24 cellular contexts compared by ENCODE assay signal in genomic region chr15:98506711-98507110, GRCh38.
DNase-seq lines count a peak whose midpoint lies in the region; ATAC-seq, FAIRE-seq and TF ChIP-seq lines count a peak whose summit lies in the region.
"Had no signal": no experiment of that assay in that cellular context is flagged by ENCODE, and none has a peak within 500 bp of the region (broad histone marks: within the 10 kb centered on the region; RNA-seq: fewer than 3 reads in every experiment).

No MANE protein-coding gene starts in this region.

- TF ChIP-seq CTCF in H1 (IDR thresholded peaks at IDR 0.05; ENCODE audit: control extremely low read depth in 1 of 3, insufficient read depth in 1 of 3, low read depth in 1 of 3, low read length in 3 of 3) (no peak), tibial artery (IDR thresholded peaks at IDR 0.05) (peak in 1 of 2 experiments; percentile 30)

- H3K56ac ChIP-seq in H1 (replicated peaks; ENCODE audit: insufficient read length, low read depth, low read length): no peak overlapping the region

- H3K27ac ChIP-seq in H1 (ENCODE audit: low read depth, low read length): no peak overlapping the region
- no peak overlapping the region for H3K27ac ChIP-seq in neuronal stem cell (replicated peaks; ENCODE audit: low read length)
- peak overlapping the region; percentile 71 to 78 for H3K27ac ChIP-seq in tibial artery
- H3K27ac ChIP-seq: C4-2B, Peyer's patch had no signal

- H3K79me1 ChIP-seq in H1 (ENCODE audit: low read depth, low read length) (no peaks in the 10 kb centered on the region), neuronal stem cell (ENCODE audit: low read depth, low read length) (no peaks in the 10 kb centered on the region)

- CTCF ChIA-PET in H1 (lab: Charles Lee; ENCODE audit: partially characterized antibody): no interaction called here

- no peaks in the 10 kb centered on the region for H3K4me1 ChIP-seq in H1 (replicated peaks in 1 of 4; ENCODE audit: control insufficient read depth in 3 of 4, insufficient read depth in 4 of 4, low read length in 3 of 4)
- peaks cover 0 to 2% of the 10 kb centered on the region in 2 donors for H3K4me1 ChIP-seq in neuronal stem cell (ENCODE audit: control insufficient read depth in 2 of 2, insufficient read depth in 1 of 2, low read depth in 1 of 2, low read length in 2 of 2)
- peaks cover 0 to 49% (median 35%) of the 10 kb centered on the region in 4 donors for H3K4me1 ChIP-seq in tibial artery
- H3K4me1 ChIP-seq: Peyer's patch had no signal

- H3K36me3 ChIP-seq in H1 (ENCODE audit: control insufficient read depth in 2 of 4, insufficient read depth in 4 of 4, low read length in 3 of 4) (no peaks in the 10 kb centered on the region), neuronal stem cell (replicated peaks in 1 of 2; ENCODE audit: control insufficient read depth in 2 of 2, insufficient read depth in 2 of 2, low read length in 2 of 2) (no peaks in the 10 kb centered on the region), tibial artery (no peaks in the 10 kb centered on the region)
- H3K36me3 ChIP-seq: Peyer's patch had no signal

- no peak for ATAC-seq in HG03196 (IDR thresholded peaks at IDR 0.05; ENCODE audit: unreplicated experiment)
- no peak for ATAC-seq in SK-N-SH treated with all-trans-retinoic acid at 6 μM for 48 hours
- ATAC-seq: HCT116 had no signal

- DNase-seq in ELF-1 (ENCODE audit: low read depth, low spot score) (peak; percentile 31), H1 (ENCODE audit: low read depth in 1 of 2, low spot score in 2 of 2) (peak in 1 of 2 experiments; percentile 37), neuronal stem cell (ENCODE audit: low spot score) (no peak), tibial artery (peak; percentile 58 to 81)
- no peak for DNase-seq in activated CD4-positive, alpha-beta T cell treated with anti-CD3 and anti-CD28 coated beads for 48 hours
- DNase-seq: Calu3; CD8-positive, alpha-beta memory T cell; DMS153; GDM1; GOT3; MV-4-11; NCI-H1694; NCI-H2081; NCI-H2171; NCI-H345; NCI-H524; NCI-H774; Peyer's patch had no signal

- no peak overlapping the region for H2BK5ac ChIP-seq in H1 (ENCODE audit: low read depth, low read length)
- no peak overlapping the region for H2BK5ac ChIP-seq in neuronal stem cell (ENCODE audit: low read length)

- H3K4me3 ChIP-seq in H1 (ENCODE audit: extremely low read depth in 1 of 4, insufficient read depth in 2 of 4, low read depth in 3 of 4, low read length in 4 of 4) (no peak overlapping the region), neuronal stem cell (ENCODE audit: low read length in 2 of 2) (no peak overlapping the region), tibial artery (peak overlapping the region in 1 of 2 donors; percentile 23)
- H3K4me3 ChIP-seq: Peyer's patch had no signal

- no peak overlapping the region for H3K18ac ChIP-seq in H1 (ENCODE audit: extremely low read depth, low read length)
- no peak overlapping the region for H3K18ac ChIP-seq in neuronal stem cell (ENCODE audit: low read length)

- H2AK5ac ChIP-seq in H1 (ENCODE audit: low read depth, low read length) (no peak overlapping the region), neuronal stem cell (ENCODE audit: low read depth, low read length) (no peak overlapping the region)

- no peak overlapping the region for H2BK20ac ChIP-seq in H1 (ENCODE audit: low read length)

- H4K20me1 ChIP-seq in H1 (replicated peaks in 1 of 2; ENCODE audit: control insufficient read depth in 1 of 2, insufficient read depth in 2 of 2, low read length in 2 of 2): no peaks in the 10 kb centered on the region

- no peak for FAIRE-seq in H1 (lab: Jason Lieb, UNC)
- FAIRE-seq: A204.1, GM18507 had no signal

- H4K5ac ChIP-seq in H1 (ENCODE audit: insufficient read length, low read depth, low read length): no peak overlapping the region

- H3K4me2 ChIP-seq in H1 (ENCODE audit: insufficient read depth in 1 of 2, low read depth in 2 of 2, low read length in 2 of 2) (no peak overlapping the region), neuronal stem cell (ENCODE audit: insufficient read depth, low read length, poor library complexity, severe bottlenecking) (no peak overlapping the region)

- no peaks in the 10 kb centered on the region for H3K79me2 ChIP-seq in H1 (ENCODE audit: control insufficient read depth in 1 of 2, insufficient read depth in 2 of 2, low read length in 2 of 2)

- H2BK15ac ChIP-seq in H1 (ENCODE audit: low read length): no peak overlapping the region
- no peak overlapping the region for H2BK15ac ChIP-seq in neuronal stem cell (ENCODE audit: low read length)

- no peak overlapping the region for H2BK12ac ChIP-seq in H1 (ENCODE audit: low read depth, low read length)
- no peak overlapping the region for H2BK12ac ChIP-seq in neuronal stem cell (ENCODE audit: low read length)

- no peak for TF ChIP-seq EP300 in H1 (IDR thresholded peaks at IDR 0.05; ENCODE audit: borderline replicate concordance in 1 of 2, low read depth in 2 of 2, low read length in 2 of 2)

- POLR2A ChIA-PET in H1 (lab: Charles Lee; ENCODE audit: partially characterized antibody): no interaction called here

- no peak overlapping the region for H3K9ac ChIP-seq in H1 (replicated peaks in 1 of 4; ENCODE audit: extremely low read depth in 1 of 4, low read depth in 3 of 4, low read length in 3 of 4)
- H3K9ac ChIP-seq in neuronal stem cell (ENCODE audit: low read depth, low read length, poor library complexity): no peak overlapping the region

- H2BK120ac ChIP-seq in H1 (replicated peaks; ENCODE audit: low read depth, low read length): no peak overlapping the region
- H2BK120ac ChIP-seq in neuronal stem cell (ENCODE audit: low read depth, low read length): no peak overlapping the region

- H3K4ac ChIP-seq in H1 (replicated peaks; ENCODE audit: insufficient read length, low read depth, low read length) (no peak overlapping the region), neuronal stem cell (ENCODE audit: low read length) (no peak overlapping the region)

- no peak for TF ChIP-seq POLR2A in H1 (IDR thresholded peaks at IDR 0.05; ENCODE audit: control extremely low read depth in 1 of 2, low read depth in 2 of 2, low read length in 2 of 2)

- no peak overlapping the region for H4K91ac ChIP-seq in H1 (replicated peaks; ENCODE audit: insufficient read length, low read length)
- no peak overlapping the region for H4K91ac ChIP-seq in neuronal stem cell (ENCODE audit: low read depth, low read length, poor library complexity)

- no peak overlapping the region for H3K14ac ChIP-seq in H1 (ENCODE audit: insufficient read length)
- H3K14ac ChIP-seq in neuronal stem cell (ENCODE audit: low read length): peak overlapping the region; percentile 63

- H2AFZ ChIP-seq in H1 (ENCODE audit: low read length) (no peak overlapping the region), neuronal stem cell (ENCODE audit: low read length) (no peak overlapping the region)

- intact Hi-C loops in tibial artery (cut with DNase I; ENCODE audit: low total_unique reads): no loop called here

- H3K23me2 ChIP-seq in H1 (ENCODE audit: low read depth, low read length): peaks cover 1% of the 10 kb centered on the region; the same call in 1 of the 2 replicates

- WGBS in H1 (ENCODE audit: extremely low coverage in 1 of 2, insufficient coverage in 1 of 2, insufficient read length in 1 of 2, insufficient replicate concordance in 2 of 2, low coverage in 1 of 2, low lambda C conversion rate in 2 of 2, missing lambda C conversion rate in 1 of 2), 2 experiments: 90% methylated on average over 7 of the region's 7 CpGs; no CpG with 5 or more reads in 1 of the 2 experiments
- WGBS in neuronal stem cell (ENCODE audit: extremely low coverage in 2 of 2, insufficient read length in 2 of 2, insufficient replicate concordance in 1 of 2), 2 donors: no CpG with 5 or more reads among the region's 7 CpGs

- H3K23ac ChIP-seq in H1 (ENCODE audit: insufficient read length) (no peak overlapping the region), neuronal stem cell (ENCODE audit: low read depth, low read length, poor library complexity) (no peak overlapping the region)

- H3K27me3 ChIP-seq in H1 (replicated peaks in 1 of 4; ENCODE audit: control insufficient read depth in 3 of 4, extremely low read depth in 1 of 4, insufficient read depth in 3 of 4, low read length in 3 of 4) (no peaks in the 10 kb centered on the region), neuronal stem cell (ENCODE audit: control insufficient read depth in 3 of 3, insufficient read depth in 3 of 3, low read depth in 1 of 3, low read length in 3 of 3) (peaks cover 0 to 13% (median 0%) of the 10 kb centered on the region in 3 experiments), tibial artery (no peaks in the 10 kb centered on the region)
- H3K27me3 ChIP-seq: Peyer's patch had no signal

- TF ChIP-seq RAD21 in H1 (IDR thresholded peaks at IDR 0.05 in 1 of 2, conservative IDR thresholded peaks at IDR 0.05 in 1 of 2; ENCODE audit: low read depth in 2 of 2, low read length in 2 of 2): no peak

- H4K8ac ChIP-seq in H1 (ENCODE audit: extremely low read depth, insufficient read depth, low read length): 0 out of 2 replicates have a peak overlapping the region, but pooled peaks have one; percentile 83
- H4K8ac ChIP-seq in neuronal stem cell (ENCODE audit: low read depth, low read length): no peak overlapping the region

- H3K9me3 ChIP-seq in H1 (ENCODE audit: insufficient read depth in 2 of 2, low read depth in 1 of 2, low read length in 1 of 2) (no peaks in the 10 kb centered on the region), neuronal stem cell (replicated peaks in 1 of 2; ENCODE audit: control insufficient read depth in 2 of 2, insufficient read depth in 1 of 2, low read depth in 1 of 2, low read length in 2 of 2) (no peaks in the 10 kb centered on the region), tibial artery (no peaks in the 10 kb centered on the region)
- H3K9me3 ChIP-seq: Peyer's patch had no signal

TF ChIP-seq in H1, 55 proteins besides CTCF, POLR2A, EP300 and RAD21 (continues in another document):
- no peak for TF ChIP-seq HDAC2 (IDR thresholded peaks at IDR 0.05; ENCODE audit: borderline replicate concordance in 1 of 2, low read depth in 2 of 2, low read length in 2 of 2)
- no peak for TF ChIP-seq JUND (IDR thresholded peaks at IDR 0.05; ENCODE audit: low read length)
- TF ChIP-seq KDM4A (IDR thresholded peaks at IDR 0.05; ENCODE audit: low read depth, low read length, severe bottlenecking): no peak
- TF ChIP-seq CEBPB (IDR thresholded peaks at IDR 0.05; ENCODE audit: low read depth, low read length): no peak

TF ChIP-seq in SK-N-SH treated with all-trans-retinoic acid at 6 μM for 48 hours, 23 proteins besides CTCF, POLR2A, EP300 and RAD21:
- TF ChIP-seq ESRRG (CRISPR knock-in tag; IDR thresholded peaks at IDR 0.05) (no peak), ZFP3 (CRISPR knock-in tag; IDR thresholded peaks at IDR 0.05) (no peak), ARNTL (CRISPR knock-in tag; IDR thresholded peaks at IDR 0.05; ENCODE audit: borderline replicate concordance, low read depth) (no peak), ZNF70 (CRISPR knock-in tag; IDR thresholded peaks at IDR 0.05) (no peak), BACH2 (CRISPR knock-in tag; IDR thresholded peaks at IDR 0.05; ENCODE audit: borderline replicate concordance) (no peak), ZFP30 (CRISPR knock-in tag; IDR thresholded peaks at IDR 0.05) (no peak), PPARA (CRISPR knock-in tag; IDR thresholded peaks at IDR 0.05; ENCODE audit: borderline replicate concordance) (no peak)
TF ChIP-seq in SK-N-SH treated with all-trans-retinoic acid at 6 μM for 48 hours: peak in this region for 0.

Comparison
In these comparisons a context has a peak if more than half of its experiments do, and no peak if none do; other contexts are left out.
1. DNase-seq: peak in ELF-1 (single experiment) and tibial artery (2 of 2); none in neuronal stem cell (single experiment) and activated CD4-positive, alpha-beta T cell treated with anti-CD3 and anti-CD28 coated beads for 48 hours (single experiment).
2. H3K27ac ChIP-seq: peak in tibial artery (2 of 2); none in H1 (single experiment) and neuronal stem cell (single experiment).